1 cellular context compared by ENCODE assay signal in genomic region chr18:46950064-46950656, GRCh38.
TF ChIP-seq lines count a peak whose summit lies in the region.

No MANE protein-coding gene starts in this region.

TF ChIP-seq in HepG2, 621 proteins besides CTCF, POLR2A, EP300 and RAD21 (continued from another document):
- TF ChIP-seq, protein P1, sequence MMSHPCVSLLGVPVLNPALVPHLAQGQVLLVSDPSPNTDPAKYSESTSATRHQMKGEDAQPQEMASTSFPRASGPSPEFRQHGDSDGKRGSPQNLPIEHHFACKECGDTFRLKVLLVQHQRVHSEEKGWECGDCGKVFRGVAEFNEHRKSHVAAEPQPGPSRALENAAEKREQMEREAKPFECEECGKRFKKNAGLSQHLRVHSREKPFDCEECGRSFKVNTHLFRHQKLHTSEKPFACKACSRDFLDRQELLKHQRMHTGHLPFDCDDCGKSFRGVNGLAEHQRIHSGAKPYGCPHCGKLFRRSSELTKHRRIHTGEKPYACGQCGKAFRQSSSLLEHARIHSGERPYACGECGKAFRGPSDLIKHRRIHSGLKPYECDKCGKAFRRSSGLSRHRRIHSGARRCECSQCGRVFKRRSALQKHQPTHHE (CRISPR knock-in tag; IDR thresholded peaks at IDR 0.05; ENCODE audit: borderline replicate concordance) = no peak
- no peak for TF ChIP-seq SMAD9 (CRISPR knock-in tag; IDR thresholded peaks at IDR 0.05)
- TF ChIP-seq, protein P2, sequence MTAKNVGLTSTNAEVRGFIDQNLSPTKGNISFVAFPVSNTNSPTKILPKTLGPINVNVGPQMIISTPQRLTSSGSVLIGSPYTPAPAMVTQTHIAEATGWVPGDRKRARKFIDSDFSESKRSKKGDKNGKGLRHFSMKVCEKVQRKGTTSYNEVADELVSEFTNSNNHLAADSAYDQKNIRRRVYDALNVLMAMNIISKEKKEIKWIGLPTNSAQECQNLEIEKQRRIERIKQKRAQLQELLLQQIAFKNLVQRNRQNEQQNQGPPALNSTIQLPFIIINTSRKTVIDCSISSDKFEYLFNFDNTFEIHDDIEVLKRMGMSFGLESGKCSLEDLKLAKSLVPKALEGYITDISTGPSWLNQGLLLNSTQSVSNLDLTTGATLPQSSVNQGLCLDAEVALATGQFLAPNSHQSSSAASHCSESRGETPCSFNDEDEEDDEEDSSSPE (CRISPR knock-in tag; IDR thresholded peaks at IDR 0.05) = no peak
- TF ChIP-seq, protein P3, sequence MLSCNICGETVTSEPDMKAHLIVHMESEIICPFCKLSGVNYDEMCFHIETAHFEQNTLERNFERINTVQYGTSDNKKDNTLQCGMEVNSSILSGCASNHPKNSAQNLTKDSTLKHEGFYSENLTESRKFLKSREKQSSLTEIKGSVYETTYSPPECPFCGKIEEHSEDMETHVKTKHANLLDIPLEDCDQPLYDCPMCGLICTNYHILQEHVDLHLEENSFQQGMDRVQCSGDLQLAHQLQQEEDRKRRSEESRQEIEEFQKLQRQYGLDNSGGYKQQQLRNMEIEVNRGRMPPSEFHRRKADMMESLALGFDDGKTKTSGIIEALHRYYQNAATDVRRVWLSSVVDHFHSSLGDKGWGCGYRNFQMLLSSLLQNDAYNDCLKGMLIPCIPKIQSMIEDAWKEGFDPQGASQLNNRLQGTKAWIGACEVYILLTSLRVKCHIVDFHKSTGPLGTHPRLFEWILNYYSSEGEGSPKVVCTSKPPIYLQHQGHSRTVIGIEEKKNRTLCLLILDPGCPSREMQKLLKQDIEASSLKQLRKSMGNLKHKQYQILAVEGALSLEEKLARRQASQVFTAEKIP (CRISPR knock-in tag; IDR thresholded peaks at IDR 0.05; ENCODE audit: borderline replicate concordance) = no peak
- TF ChIP-seq ZNF672 (CRISPR knock-in tag; IDR thresholded peaks at IDR 0.05) = no peak
- peak; percentile 52 for TF ChIP-seq STAG1 (CRISPR knock-in tag; IDR thresholded peaks at IDR 0.05)
- TF ChIP-seq BORCS8-MEF2B (CRISPR knock-in tag; IDR thresholded peaks at IDR 0.05) = no peak
